In the genomic region with DNA sequence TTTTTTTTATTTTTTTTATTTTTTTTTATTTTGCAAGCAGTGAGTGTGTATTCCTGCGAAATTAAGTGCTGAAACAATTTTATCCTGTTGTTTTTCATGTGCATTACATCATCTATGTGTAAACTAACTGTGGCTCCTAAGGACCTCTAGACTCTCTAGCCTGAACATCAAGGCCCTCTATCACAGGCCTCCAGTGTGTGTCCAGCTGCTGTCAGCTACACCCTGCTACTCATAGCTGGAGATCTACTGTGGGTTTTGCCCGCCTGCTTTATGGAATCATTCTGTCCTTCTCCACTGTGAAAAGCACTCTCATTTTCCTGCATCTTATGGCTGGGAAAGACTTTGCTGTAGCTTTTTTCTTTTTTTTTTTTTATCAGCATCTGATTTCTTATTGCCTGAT, we compare ENCODE assay signal across 28 cellular contexts.
DNase-seq lines count a peak whose midpoint lies in the region; ATAC-seq and TF ChIP-seq lines count a peak whose summit lies in the region.
"Had no signal": no experiment of that assay in that cellular context is flagged by ENCODE, and none has a peak within 500 bp of the region (broad histone marks: within the 10 kb centered on the region; RNA-seq: fewer than 3 reads in every experiment).

No MANE protein-coding gene starts in this region.

- H3K27ac ChIP-seq in body of pancreas = peak overlapping the region in 2 of 4 donors; percentile 48 to 75
- H3K27ac ChIP-seq: cardiac muscle cell, heart left ventricle, parathyroid adenoma, PC-9, stomach, transverse colon had no signal

- no peaks in the 10 kb centered on the region for H3K9me3 ChIP-seq in body of pancreas
- H3K9me3 ChIP-seq: heart left ventricle, stomach, transverse colon had no signal

- DNase-seq in DMS53 treated with DMSO at 0.1 percent for 48 hours (lab: John Stamatoyannopoulos, UW; ENCODE audit: unreplicated experiment) (peak; percentile 97), NCI-H2029 (lab: John Stamatoyannopoulos, UW) (peak; percentile 95), NCI-H510A treated with DMSO at 0.1 percent for 48 hours (lab: John Stamatoyannopoulos, UW) (peak; percentile 70), body of pancreas (peak in 3 of 4 donors; percentile 40 to 58 (median 41))
- DNase-seq: activated naive CD4-positive, alpha-beta T cell treated with anti-CD3 and anti-CD28 coated beads, Interleukin-2, amount 10 ng/mL, durations not matched to agents 7 days and 5 days; amniotic stem cell; cortex of kidney; DND-41; effector memory CD8-positive, alpha-beta T cell; erythroblast; H7; heart left ventricle; mammary epithelial cell; NCI-H1105; NCI-H226; PC-9; SIG-M5; stimulated activated CD4-positive, alpha-beta T cell treated with anti-CD3 and anti-CD28 coated beads, Interleukin-1b, Interleukin-23, amount 100 ng/mL, for 48 hours; stimulated activated CD8-positive, alpha-beta memory T cell treated with anti-CD3 and anti-CD28 coated beads, Interleukin-4, amount 100 ng/mL, for 48 hours; transverse colon had no signal

- no peak overlapping the region for H3K4me3 ChIP-seq in body of pancreas
- H3K4me3 ChIP-seq: cardiac muscle cell, heart left ventricle, PC-9, smooth muscle cell, stomach, transverse colon had no signal

- 34 to 42% methylated on average over 2 of the region's 2 CpGs for WGBS in body of pancreas, 2 donors

- peaks cover 22% of the 10 kb centered on the region for H3K4me1 ChIP-seq in body of pancreas
- H3K4me1 ChIP-seq: heart left ventricle, parathyroid adenoma, stomach, transverse colon had no signal

- intact Hi-C loops in body of pancreas (cut with DNase I) = no loop called here

- no peaks in the 10 kb centered on the region for H3K36me3 ChIP-seq in body of pancreas (replicated peaks in 1 of 2; ENCODE audit: insufficient read depth in 1 of 2, low read depth in 2 of 2)
- H3K36me3 ChIP-seq: cardiac muscle cell, heart left ventricle, stomach, transverse colon had no signal

- H3K27me3 ChIP-seq in body of pancreas = no peaks in the 10 kb centered on the region
- H3K27me3 ChIP-seq: cardiac muscle cell, heart left ventricle, stomach, transverse colon had no signal

- ATAC-seq in body of pancreas = peak; percentile 67
- ATAC-seq in HG03439 (IDR thresholded peaks at IDR 0.05; ENCODE audit: unreplicated experiment) = no peak
- ATAC-seq in HG03108 (IDR thresholded peaks at IDR 0.05; ENCODE audit: unreplicated experiment) = no peak
- ATAC-seq in GM19452 (IDR thresholded peaks at IDR 0.05; ENCODE audit: unreplicated experiment) = no peak
- ATAC-seq: effector memory CD8-positive, alpha-beta T cell; heart left ventricle; WTC11 had no signal

- no peak for TF ChIP-seq POLR2A in body of pancreas (IDR thresholded peaks at IDR 0.05)

- TF ChIP-seq CTCF in body of pancreas (IDR thresholded peaks at IDR 0.05) = no peak

Comparison
In these comparisons a context has a peak if more than half of its experiments do, and no peak if none do; other contexts are left out.
1. DNase-seq: peak in every context shown above with its lines; median percentile 97 in DMS53 treated with DMSO at 0.1 percent for 48 hours; 95 in NCI-H2029; 70 in NCI-H510A treated with DMSO at 0.1 percent for 48 hours; 41 in body of pancreas.